Comparison of ENCODE assay signal across 3 cellular contexts in the genomic region with DNA sequence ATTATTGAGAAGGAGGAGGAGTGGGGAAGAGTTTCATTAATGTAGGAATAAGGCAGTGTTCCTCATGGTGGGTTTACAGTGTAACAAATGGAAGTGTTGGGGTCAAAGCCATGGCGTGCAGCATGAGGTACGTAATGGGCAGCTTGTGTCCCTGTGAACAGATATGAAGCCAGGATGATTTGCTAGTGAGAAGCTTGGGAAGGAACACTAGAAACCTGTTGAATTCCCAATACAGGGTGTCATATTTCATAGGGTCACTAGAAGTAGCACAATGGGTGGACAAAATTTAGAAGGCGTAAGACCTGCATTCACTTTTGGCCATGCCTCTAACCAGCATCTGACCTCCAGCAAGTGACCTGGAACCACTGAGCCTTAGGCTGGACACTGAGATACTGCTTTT.
"Had no signal": no experiment of that assay in that cellular context is flagged by ENCODE, and none has a peak within 500 bp of the region (broad histone marks: within the 10 kb centered on the region; RNA-seq: fewer than 3 reads in every experiment).

No MANE protein-coding gene starts in this region.

- H3K4me3 ChIP-seq: GM12878 had no signal

- DNase-seq: GDM1, GF-D8 had no signal
